In the genomic region with DNA sequence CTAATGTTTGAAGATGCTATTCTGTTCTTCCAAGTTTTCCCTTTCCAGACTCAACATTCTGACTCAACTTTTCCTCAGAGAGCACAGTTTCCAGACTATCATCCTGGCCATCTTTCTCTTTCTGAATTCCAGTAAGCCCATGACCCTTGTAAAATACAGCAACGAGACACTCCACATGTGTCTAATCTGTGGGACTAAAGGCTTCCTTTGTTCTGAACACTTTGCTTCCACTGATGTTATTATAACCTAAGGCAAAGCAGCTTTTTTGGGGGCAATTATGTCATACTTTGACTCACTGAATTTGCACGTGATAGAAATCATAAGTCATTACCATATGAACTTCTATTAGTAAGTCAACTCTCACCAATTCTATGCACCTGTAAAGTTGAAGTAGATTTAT, we compare ENCODE assay signal across 12 cellular contexts. TPM values are rescaled to one million over a fixed set of nuclear protein-coding genes. Genes with fewer than 3 reads are reported as not detected.
A peak's percentile ranks its signal among the peaks of the same experiment; 100 is the strongest.
DNase-seq lines count a peak whose midpoint lies in the region; ATAC-seq and TF ChIP-seq lines count a peak whose summit lies in the region.
"Had no signal": no experiment of that assay in that cellular context is flagged by ENCODE, and none has a peak within 500 bp of the region (broad histone marks: within the 10 kb centered on the region; RNA-seq: fewer than 3 reads in every experiment).

No MANE protein-coding gene starts in this region.

- H3K27ac Mint-ChIP-seq in activated CD8-positive, alpha-beta T cell treated with anti-CD3 and anti-CD28 coated beads for 36 hours, result no peak overlapping the region
- no peak overlapping the region for H3K27ac Mint-ChIP-seq in T-helper 17 cell
- H3K27ac Mint-ChIP-seq: CD8-positive, alpha-beta T cell; T-helper 1 cell treated with Interleukin-12 subunit alpha and Interleukin-12 subunit beta and Interleukin-4 antibody, amounts not matched to agents 30 μg/mL and 1 μg/mL, for 36 hours had no signal

- no peaks in the 10 kb centered on the region for H3K27me3 Mint-ChIP-seq in activated CD8-positive, alpha-beta T cell treated with anti-CD3 and anti-CD28 coated beads for 36 hours
- no peaks in the 10 kb centered on the region for H3K27me3 Mint-ChIP-seq in T-helper 17 cell

- H3K4me3 Mint-ChIP-seq in activated CD8-positive, alpha-beta T cell treated with anti-CD3 and anti-CD28 coated beads for 36 hours, result no peak overlapping the region
- no peak overlapping the region for H3K4me3 Mint-ChIP-seq in T-helper 17 cell
- H3K4me3 Mint-ChIP-seq: CD8-positive, alpha-beta T cell; T-helper 1 cell treated with Interleukin-12 subunit alpha and Interleukin-12 subunit beta and Interleukin-4 antibody, amounts not matched to agents 30 μg/mL and 1 μg/mL, for 36 hours had no signal

- no peaks in the 10 kb centered on the region for H3K36me3 Mint-ChIP-seq in activated CD8-positive, alpha-beta T cell treated with anti-CD3 and anti-CD28 coated beads for 36 hours (ENCODE audit: low read depth)
- H3K36me3 Mint-ChIP-seq in T-helper 17 cell (ENCODE audit: low read depth), result peaks cover 2% of the 10 kb centered on the region
- H3K36me3 Mint-ChIP-seq: CD8-positive, alpha-beta T cell had no signal

- 64 to 80% (median 71%) methylated on average over 2 of the region's 2 CpGs for WGBS in heart left ventricle, 4 donors

- H3K27ac ChIP-seq in ascending aorta, result peak overlapping the region; percentile 53 to 60
- peak overlapping the region in 7 of 12 donors; percentile 46 to 69 (median 62) for H3K27ac ChIP-seq in heart left ventricle
- peak overlapping the region; percentile 14 for H3K27ac ChIP-seq in subcutaneous abdominal adipose tissue (ENCODE audit: low read depth, low read length)

- peaks cover 8 to 48% of the 10 kb centered on the region in 2 donors for H3K4me1 ChIP-seq in ascending aorta
- H3K4me1 ChIP-seq in heart left ventricle, result peaks cover 0 to 49% (median 30%) of the 10 kb centered on the region in 12 donors
- H3K4me1 ChIP-seq in subcutaneous abdominal adipose tissue (ENCODE audit: control insufficient read depth in 5 of 5, insufficient read depth in 5 of 5, low read length in 5 of 5), result peaks cover 1 to 26% (median 18%) of the 10 kb centered on the region in 5 donors

- H3K9me3 ChIP-seq in ascending aorta (no peaks in the 10 kb centered on the region), heart left ventricle (no peaks in the 10 kb centered on the region), subcutaneous abdominal adipose tissue (ENCODE audit: control insufficient read depth in 5 of 5, low read length in 5 of 5) (no peaks in the 10 kb centered on the region), T-helper 17 cell (ENCODE audit: control insufficient read depth, low read length, poor library complexity, severe bottlenecking) (no peaks in the 10 kb centered on the region)

- H3K4me3 ChIP-seq in ascending aorta (no peak overlapping the region), heart left ventricle (no peak overlapping the region), subcutaneous abdominal adipose tissue (ENCODE audit: low read depth in 1 of 5, low read length in 5 of 5) (no peak overlapping the region)

- no peaks in the 10 kb centered on the region for H3K27me3 ChIP-seq in ascending aorta
- H3K27me3 ChIP-seq in heart left ventricle, result no peaks in the 10 kb centered on the region
- H3K27me3 ChIP-seq in subcutaneous abdominal adipose tissue (ENCODE audit: control insufficient read depth in 5 of 5, insufficient read depth in 4 of 5, low read length in 5 of 5), result no peaks in the 10 kb centered on the region

- POLR2A ChIA-PET in activated CD8-positive, alpha-beta T cell treated with anti-CD3 and anti-CD28 coated beads for 36 hours (lab: Charles Lee), result no interaction called here

- H3K4me1 Mint-ChIP-seq in activated CD8-positive, alpha-beta T cell treated with anti-CD3 and anti-CD28 coated beads for 36 hours (ENCODE audit: low read depth), result peaks cover 12% of the 10 kb centered on the region
- peaks cover 4% of the 10 kb centered on the region for H3K4me1 Mint-ChIP-seq in T-helper 17 cell

- no peaks in the 10 kb centered on the region for H3K9me3 Mint-ChIP-seq in activated CD8-positive, alpha-beta T cell treated with anti-CD3 and anti-CD28 coated beads for 36 hours
- H3K9me3 Mint-ChIP-seq: CD8-positive, alpha-beta T cell; T-helper 1 cell treated with Interleukin-12 subunit alpha and Interleukin-12 subunit beta and Interleukin-4 antibody, amounts not matched to agents 30 μg/mL and 1 μg/mL, for 36 hours had no signal

- no peak for TF ChIP-seq POLR2A in heart left ventricle (IDR thresholded peaks at IDR 0.05)

- CTCF ChIA-PET in activated CD8-positive, alpha-beta T cell treated with anti-CD3 and anti-CD28 coated beads for 36 hours (lab: Charles Lee), result interaction anchor here (1.2 to 5.5 kb wide), 3 partner anchors 12 to 372 kb away, joined by 3 to 95 read pairs (median 29); a partner anchor contains a TSS

- ATAC-seq in heart left ventricle (peak; percentile 76 to 91 (median 86)), T-helper 17 cell (no peak)
- ATAC-seq in activated CD8-positive, alpha-beta T cell treated with anti-CD3 and anti-CD28 coated beads for 36 hours, result no peak
- ATAC-seq: CD8-positive, alpha-beta T cell had no signal

- TF ChIP-seq CTCF in ascending aorta (IDR thresholded peaks at IDR 0.05), result no peak
- TF ChIP-seq CTCF in heart left ventricle (IDR thresholded peaks at IDR 0.05), result no peak
- no peak for TF ChIP-seq CTCF in activated CD8-positive, alpha-beta T cell treated with anti-CD3 and anti-CD28 coated beads for 36 hours (IDR thresholded peaks at IDR 0.05)

- intact Hi-C loops in ascending aorta (cut with DNase I), result loop anchor here (2.0 to 10.0 kb wide), 4 partner anchors 43 to 675 kb away; no protein-coding TSS in a partner anchor
- intact Hi-C loops in heart left ventricle (cut with DNase I), result loop anchor here in 8 of 10 donors (5.0 to 10.0 kb wide), 6 partner anchors 38 to 425 kb away; a partner anchor contains a TSS
- intact Hi-C loops in activated CD8-positive, alpha-beta T cell treated with anti-CD3 and anti-CD28 coated beads for 36 hours (cut with micrococcal nuclease), result loop anchor here (5.0 kb wide), 1 partner anchor 373 kb away; a partner anchor contains a TSS

- DNase-seq in ascending aorta (ENCODE audit: low spot score in 2 of 2), result no peak
- DNase-seq in heart left ventricle, result no peak
- no peak for DNase-seq in activated CD8-positive, alpha-beta T cell treated with anti-CD3 and anti-CD28 coated beads for 36 hours
- no peak for DNase-seq in T-helper 17 cell
- DNase-seq in midbrain (lab: John Stamatoyannopoulos, UW), result no peak
- DNase-seq: activated naive CD4-positive, alpha-beta T cell treated with anti-CD3 and anti-CD28 coated beads, Interleukin-2, amount 50 U/mL, for 16 hours; CD8-positive, alpha-beta T cell; H7; NCI-H187 treated with DMSO at 0.1 percent for 48 hours; stimulated activated CD4-positive, alpha-beta T cell treated with anti-CD3 and anti-CD28 coated beads, Interleukin-2, amount 100 ng/mL, for 48 hours had no signal

- H3K9ac ChIP-seq in subcutaneous abdominal adipose tissue (ENCODE audit: low read length in 5 of 5), result no peak overlapping the region

- H3K36me3 ChIP-seq in ascending aorta, result no peaks in the 10 kb centered on the region
- no peaks in the 10 kb centered on the region for H3K36me3 ChIP-seq in heart left ventricle
- no peaks in the 10 kb centered on the region for H3K36me3 ChIP-seq in subcutaneous abdominal adipose tissue (ENCODE audit: control insufficient read depth in 5 of 5, insufficient read depth in 5 of 5, low read length in 5 of 5)

RNA-seq across cellular contexts. Expression of a gene that starts 6.3 kb away (rescaled TPM):
- 40.4 TPM for total RNA-seq in ascending aorta
- total RNA-seq in heart left ventricle, result 1 to 10 TPM in 8 of 9 donors, under 1 TPM in 1; 0.44 to 5.9 (median 2.8) TPM
- 1 to 10 TPM; 1.3 to 2.2 TPM for polyA plus RNA-seq in heart left ventricle
- not detected for total RNA-seq in activated CD8-positive, alpha-beta T cell treated with anti-CD3 and anti-CD28 coated beads for 36 hours
- total RNA-seq in T-helper 17 cell, result under 1 TPM in 1 of 2 donors, not detected in 1; 0.05 TPM
- total RNA-seq: CD8-positive, alpha-beta T cell; H7 had no signal

RNA-seq across cellular contexts. Expression of a gene that starts 35.7 kb away (rescaled TPM):
- 2.1 TPM for total RNA-seq in ascending aorta
- total RNA-seq in heart left ventricle, result under 1 TPM in 4 of 9 donors, not detected in 5; 0.13 to 0.91 (median 0.17) TPM
- under 1 TPM; 0.07 to 0.57 TPM for polyA plus RNA-seq in heart left ventricle
- total RNA-seq in activated CD8-positive, alpha-beta T cell treated with anti-CD3 and anti-CD28 coated beads for 36 hours, result not detected
- not detected for total RNA-seq in T-helper 17 cell
- total RNA-seq: CD8-positive, alpha-beta T cell; H7 had no signal

RNA-seq across cellular contexts. Expression of a gene that starts 36.0 kb away (rescaled TPM):
- 3,618 TPM for total RNA-seq in ascending aorta
- 100 to 1,000 TPM; 147 to 651 (median 255) TPM for total RNA-seq in heart left ventricle
- polyA plus RNA-seq in heart left ventricle, result 100 to 1,000 TPM; 142 to 336 TPM
- total RNA-seq in activated CD8-positive, alpha-beta T cell treated with anti-CD3 and anti-CD28 coated beads for 36 hours, result not detected
- total RNA-seq in T-helper 17 cell, result 1 to 10 TPM in 1 of 2 donors, not detected in 1; 1.7 TPM
- total RNA-seq: H7 had no signal

RNA-seq across cellular contexts. Expression of a gene that starts 46.2 kb away (rescaled TPM):
- total RNA-seq in ascending aorta (not detected), heart left ventricle (1 to 10 TPM; 2.0 to 4.6 (median 3.4) TPM), T-helper 17 cell (under 1 TPM in 1 of 2 donors, not detected in 1; 0.27 TPM)
- 1 to 10 TPM; 3.6 to 5.3 TPM for polyA plus RNA-seq in heart left ventricle
- 1 to 10 TPM; 3.3 to 4.2 TPM for total RNA-seq in activated CD8-positive, alpha-beta T cell treated with anti-CD3 and anti-CD28 coated beads for 36 hours

RNA-seq across cellular contexts. Expression of a gene that starts 46.4 kb away (rescaled TPM):
- 6.7 TPM for total RNA-seq in ascending aorta
- 10 to 100 TPM; 20.2 to 62.7 (median 52.7) TPM for total RNA-seq in heart left ventricle
- 10 to 100 TPM; 11.4 to 38.8 TPM for polyA plus RNA-seq in heart left ventricle
- 100 to 1,000 TPM; 123 to 130 TPM for total RNA-seq in activated CD8-positive, alpha-beta T cell treated with anti-CD3 and anti-CD28 coated beads for 36 hours
- 100 to 1,000 TPM; 124 to 129 TPM for total RNA-seq in T-helper 17 cell

Comparison
In these comparisons a context has a peak if more than half of its experiments do, and no peak if none do; other contexts are left out.
1. ATAC-seq: peak in heart left ventricle (4 of 4); none in activated CD8-positive, alpha-beta T cell treated with anti-CD3 and anti-CD28 coated beads for 36 hours (single experiment) and T-helper 17 cell (single experiment).
2. RNA of a gene that starts 36.0 kb away (total RNA-seq): 3,618 TPM in ascending aorta (single experiment) and 147 to 651 TPM in heart left ventricle; 1.7 TPM in T-helper 17 cell and not detected in activated CD8-positive, alpha-beta T cell treated with anti-CD3 and anti-CD28 coated beads for 36 hours; every median in the first group is over 10 times any median in the second.
3. Peak in every context shown above with its lines, with median percentiles within 50 percentile points of each other: H3K27ac ChIP-seq.